In genomic region chrX:152915541-152916241, GRCh38 we compare ENCODE assay signal across 8 cellular contexts. TPM values are rescaled to one million over a fixed set of nuclear protein-coding genes. Genes with fewer than 3 reads are reported as not detected.
DNase-seq lines count a peak whose midpoint lies in the region; ATAC-seq and TF ChIP-seq lines count a peak whose summit lies in the region.

No MANE protein-coding gene starts in this region.

- ATAC-seq in GM18907 (IDR thresholded peaks at IDR 0.05; ENCODE audit: unreplicated experiment) (peak; percentile 84), HG03025 (IDR thresholded peaks at IDR 0.05; ENCODE audit: low FRiP score, unreplicated experiment) (peak; percentile 73)

- H4K20me1 ChIP-seq in neural cell (ENCODE audit: insufficient read depth) = no peaks in the 10 kb centered on the region

- peak; percentile 61 for TF ChIP-seq CTCF in neural cell (IDR thresholded peaks at IDR 0.05; ENCODE audit: poor library complexity, severe bottlenecking)

- peaks cover 17% of the 10 kb centered on the region for H3K27me3 Mint-ChIP-seq in activated T-cell treated with anti-CD3 and anti-CD28 coated beads, Interleukin-2, amount 50 U/mL, for 24 hours

- no peak overlapping the region for H3K27ac Mint-ChIP-seq in activated T-cell treated with anti-CD3 and anti-CD28 coated beads, Interleukin-2, amount 50 U/mL, for 24 hours

- no peak overlapping the region for H3K4me2 ChIP-seq in neural cell (ENCODE audit: low read length)

- no peaks in the 10 kb centered on the region for H3K36me3 Mint-ChIP-seq in activated T-cell treated with anti-CD3 and anti-CD28 coated beads, Interleukin-2, amount 50 U/mL, for 24 hours (ENCODE audit: low read depth)

- H2AFZ ChIP-seq in neural cell (ENCODE audit: low read depth, low read length) = no peak overlapping the region

- TF ChIP-seq EP300 in neural cell (conservative IDR thresholded peaks at IDR 0.05; ENCODE audit: poor library complexity, severe bottlenecking) = no peak

- no peak overlapping the region for H3K9ac ChIP-seq in neural cell (ENCODE audit: low read length)

- no peaks in the 10 kb centered on the region for H3K36me3 ChIP-seq in neural cell (ENCODE audit: insufficient read depth, low read length)

- DNase-seq in COLO829 (ENCODE audit: low spot score) (peak; percentile 34), NOMO-1 (lab: John Stamatoyannopoulos, UW; ENCODE audit: unreplicated experiment in 2 of 2) (peak; percentile 49 to 64), dermis blood vessel endothelial cell (peak; percentile 43)
- no peak for DNase-seq in central memory CD4-positive, alpha-beta T cell
- DNase-seq in activated T-cell treated with anti-CD3 and anti-CD28 coated beads, Interleukin-2, amount 50 U/mL, for 24 hours = no peak

- no peaks in the 10 kb centered on the region for H3F3A ChIP-seq in neural cell (ENCODE audit: insufficient read depth, low read length, poor library complexity, severe bottlenecking)

- H3K4me1 Mint-ChIP-seq in activated T-cell treated with anti-CD3 and anti-CD28 coated beads, Interleukin-2, amount 50 U/mL, for 24 hours (ENCODE audit: low read depth) = no peaks in the 10 kb centered on the region

- H3K9me2 ChIP-seq in neural cell (ENCODE audit: insufficient read depth, low read length) = no peaks in the 10 kb centered on the region

- H3K9me3 Mint-ChIP-seq in activated T-cell treated with anti-CD3 and anti-CD28 coated beads, Interleukin-2, amount 50 U/mL, for 24 hours = no peaks in the 10 kb centered on the region

- TF ChIP-seq RAD21 in neural cell (conservative IDR thresholded peaks at IDR 0.05) = peak; percentile 55

- H3K4me3 ChIP-seq in neural cell (ENCODE audit: low read length) = no peak overlapping the region

- H3K4me3 Mint-ChIP-seq in activated T-cell treated with anti-CD3 and anti-CD28 coated beads, Interleukin-2, amount 50 U/mL, for 24 hours = no peak overlapping the region

- no peaks in the 10 kb centered on the region for H3K79me2 ChIP-seq in neural cell (replicated peaks; ENCODE audit: insufficient read depth, low read length)

- no peaks in the 10 kb centered on the region for H3K9me3 ChIP-seq in neural cell (ENCODE audit: low read length)

- no peak overlapping the region for H3K27ac ChIP-seq in neural cell (ENCODE audit: low read length)

- H3K27me3 ChIP-seq in neural cell (ENCODE audit: insufficient read depth, low read depth, low read length) = no peaks in the 10 kb centered on the region

TF ChIP-seq in neural cell, 6 proteins besides CTCF, POLR2A, EP300 and RAD21:
- TF ChIP-seq TAF1 (IDR thresholded peaks at IDR 0.05; ENCODE audit: low read depth) (no peak), SMC3 (conservative IDR thresholded peaks at IDR 0.05; ENCODE audit: poor library complexity) (peak; percentile 39)

RNA-seq across cellular contexts. Expression of gene ZNF185, which starts 17.8 kb away (rescaled TPM):
- total RNA-seq in dermis blood vessel endothelial cell = 5.3 and 15.5 TPM in 2 replicates
- 2.8 and 3.8 TPM in 2 replicates for polyA plus RNA-seq in neural cell
- polyA minus RNA-seq in neural cell = 1.9 and 2.2 TPM in 2 replicates

Comparison
In these comparisons a context has a peak if more than half of its experiments do, and no peak if none do; other contexts are left out.
1. DNase-seq: peak in COLO829 (single experiment), NOMO-1 (2 of 2) and dermis blood vessel endothelial cell (single experiment); none in central memory CD4-positive, alpha-beta T cell (single experiment) and activated T-cell treated with anti-CD3 and anti-CD28 coated beads, Interleukin-2, amount 50 U/mL, for 24 hours (single experiment).